32 cellular contexts compared by ENCODE assay signal in genomic region chr11:133311230-133311629, GRCh38.
"Had no signal": no experiment of that assay in that cellular context is flagged by ENCODE, and none has a peak within 500 bp of the region (broad histone marks: within the 10 kb centered on the region; RNA-seq: fewer than 3 reads in every experiment).

No MANE protein-coding gene starts in this region.

- DNase-seq: activated B cell treated with CpG ODN at 0.5 μM for 24 hours; activated CD4-positive, alpha-beta memory T cell treated with anti-CD3 and anti-CD28 coated beads for 36 hours; activated CD4-positive, alpha-beta T cell treated with anti-CD3 and anti-CD28 coated beads for 4 hours; activated CD4-positive, alpha-beta T cell treated with anti-CD3 and anti-CD28 coated beads, Interleukin-2, amount 10 ng/mL, durations not matched to agents 24 days and 14 days; activated CD4-positive, alpha-beta T cell treated with anti-CD3 and anti-CD28 coated beads, Interleukin-2, amount 50 U/mL, for 1 hour; activated CD4-positive, alpha-beta T cell treated with anti-CD3 and anti-CD28 coated beads, Interleukin-2, amount 50 U/mL, for 4 hours; activated CD4-positive, CD25-positive, alpha-beta regulatory T cell treated with anti-CD3 and anti-CD28 coated beads, Interleukin-2, amount 50 U/mL, for 72 hours; activated CD8-positive, alpha-beta memory T cell treated with anti-CD3 and anti-CD28 coated beads, Interleukin-2, amount 50 U/mL, for 4 hours; activated CD8-positive, alpha-beta T cell treated with anti-CD3 and anti-CD28 coated beads for 36 hours; activated effector memory CD4-positive, alpha-beta T cell treated with anti-CD3 and anti-CD28 coated beads, Interleukin-2, amount 50 U/mL, for 16 hours; activated gamma-delta T cell treated with Interleukin-2 at 50 U/mL for 16 hours; activated naive CD4-positive, alpha-beta T cell; activated naive CD4-positive, alpha-beta T cell treated with anti-CD3 and anti-CD28 coated beads for 36 hours; activated naive CD4-positive, alpha-beta T cell treated with anti-CD3 and anti-CD28 coated beads, Interleukin-2, amount 50 U/mL, for 16 hours; activated naive CD8-positive, alpha-beta T cell treated with anti-CD3 and anti-CD28 coated beads for 36 hours; activated T-cell treated with anti-CD3 and anti-CD28 coated beads for 4 hours; activated T-cell treated with anti-CD3 and anti-CD28 coated beads, Interleukin-2, amount 50 U/mL, for 1 hour; activated T-cell treated with anti-CD3 and anti-CD28 coated beads, Interleukin-2, amount 50 U/mL, for 4 hours; activated T-cell treated with anti-CD3 and anti-CD28 coated beads, Interleukin-2, amount 50 U/mL, for 72 hours; adrenal gland; amniotic stem cell; anterior cingulate cortex; caudate nucleus; cerebellar nuclear complex; T-helper 1 cell; T-helper 2 cell; T-helper 9 cell had no signal

- ATAC-seq: activated CD8-positive, alpha-beta T cell treated with anti-CD3 and anti-CD28 coated beads for 36 hours; activated naive CD4-positive, alpha-beta T cell treated with anti-CD3 and anti-CD28 coated beads, Interleukin-2, amount 50 U/mL, for 72 hours; activated T-cell treated with anti-CD3 and anti-CD28 coated beads, Interleukin-2, amount 50 U/mL, for 4 hours; activated T-cell treated with anti-CD3 and anti-CD28 coated beads, Interleukin-2, amount 50 U/mL, for 72 hours; activated T-helper 17 cell treated with anti-CD3 and anti-CD28 coated beads, Interleukin-2, amount 50 U/mL, for 72 hours had no signal

- H3K27ac ChIP-seq: adrenal gland, ascending aorta, cardiac muscle cell, VCaP had no signal
